8 cellular contexts compared by ENCODE assay signal in the genomic region with DNA sequence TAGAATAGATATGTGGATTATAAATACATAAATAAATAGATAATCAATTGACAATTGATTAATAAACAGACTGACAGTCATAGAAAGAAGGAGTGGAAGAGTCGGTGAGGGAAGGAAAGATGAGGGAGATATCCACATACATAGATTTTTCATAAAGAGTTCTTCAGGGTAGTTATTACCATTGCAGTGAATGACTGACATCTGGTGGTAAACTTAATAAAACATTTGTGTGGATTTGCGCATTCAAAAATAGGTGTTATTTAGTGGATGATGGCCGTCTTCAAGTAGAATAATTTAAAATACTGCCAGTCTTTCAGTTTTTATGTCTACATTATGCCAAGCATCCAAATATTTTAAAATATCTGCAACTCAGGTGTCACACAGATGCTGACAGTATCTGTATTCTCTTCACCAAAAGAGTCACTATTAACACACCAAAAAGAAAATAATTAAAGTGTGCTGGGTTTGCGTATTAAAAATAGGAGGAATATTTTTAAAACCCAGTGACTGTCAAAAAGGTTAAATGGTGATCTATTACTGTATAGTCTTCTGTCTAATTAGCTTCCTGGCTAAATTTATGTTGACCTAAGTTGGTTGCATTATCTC.
DNase-seq lines count a peak whose midpoint lies in the region; ATAC-seq and TF ChIP-seq lines count a peak whose summit lies in the region.

No MANE protein-coding gene starts in this region.

- H3K4me1 Mint-ChIP-seq in chondrocyte (ENCODE audit: low read depth), result no peaks in the 10 kb centered on the region
- no peaks in the 10 kb centered on the region for H3K4me1 Mint-ChIP-seq in neural crest cell

- peak; percentile 37 for ATAC-seq in GM18498 (IDR thresholded peaks at IDR 0.05; ENCODE audit: unreplicated experiment)
- no peak for ATAC-seq in GM19467 (IDR thresholded peaks at IDR 0.05; ENCODE audit: unreplicated experiment)

- in situ Hi-C loops in ACHN (cut with HindIII; ENCODE audit: low pct_ligation_motif_present, low pct_unique_long_range_greater_than_20kb, low sequenced_read_pairs), result no loop called here

- H3K9me3 Mint-ChIP-seq in chondrocyte (ENCODE audit: low read depth), result no peaks in the 10 kb centered on the region
- H3K9me3 Mint-ChIP-seq in neural crest cell, result peaks cover 5% of the 10 kb centered on the region

- DNase-seq in ACHN, result peak; percentile 53
- peak; percentile 35 to 79 for DNase-seq in NCI-H446 (lab: John Stamatoyannopoulos, UW)
- no peak for DNase-seq in chondrocyte (ENCODE audit: low spot score)
- DNase-seq in neural crest cell (ENCODE audit: low read depth, low spot score), result no peak
- no peak for DNase-seq in GM19240 (ENCODE audit: insufficient read length, low spot score)
- no peak for DNase-seq in amygdala (lab: John Stamatoyannopoulos, UW)

- TF ChIP-seq CTCF in chondrocyte (IDR thresholded peaks at IDR 0.05) (peak; percentile 90), neural crest cell (conservative IDR thresholded peaks at IDR 0.05) (peak; percentile 69)

- H3K27me3 Mint-ChIP-seq in chondrocyte (ENCODE audit: low read depth) (no peaks in the 10 kb centered on the region), neural crest cell (ENCODE audit: low read depth) (no peaks in the 10 kb centered on the region)

- H3K4me3 Mint-ChIP-seq in chondrocyte (ENCODE audit: unreplicated experiment) (no peak overlapping the region), neural crest cell (no peak overlapping the region)

- no peaks in the 10 kb centered on the region for H3K36me3 Mint-ChIP-seq in chondrocyte (ENCODE audit: low read depth)
- no peaks in the 10 kb centered on the region for H3K36me3 Mint-ChIP-seq in neural crest cell (ENCODE audit: low read depth)

- peak overlapping the region; percentile 3 for H3K27ac Mint-ChIP-seq in chondrocyte (ENCODE audit: unreplicated experiment)
- H3K27ac Mint-ChIP-seq in neural crest cell (ENCODE audit: unreplicated experiment), result no peak overlapping the region

Comparison
In these comparisons a context has a peak if more than half of its experiments do, and no peak if none do; other contexts are left out.
1. DNase-seq: peak in ACHN (single experiment) and NCI-H446 (2 of 2); none in chondrocyte (single experiment), neural crest cell (single experiment), GM19240 (single experiment) and amygdala (0 of 56).